Comparison of ENCODE assay signal across 1 cellular context in genomic region chrX:10725071-10725470, GRCh38.
TF ChIP-seq lines count a peak whose summit lies in the region.

No MANE protein-coding gene starts in this region.

TF ChIP-seq in IMR-90, 13 proteins besides CTCF, POLR2A, EP300 and RAD21 (continued from another document):
- TF ChIP-seq BHLHE40 (IDR thresholded peaks at IDR 0.05; ENCODE audit: low read depth, low read length) (no peak), RCOR1 (IDR thresholded peaks at IDR 0.05; ENCODE audit: insufficient replicate concordance, low read length) (no peak), MAZ (IDR thresholded peaks at IDR 0.05; ENCODE audit: borderline replicate concordance, low read depth, low read length) (no peak), CHD1 (IDR thresholded peaks at IDR 0.05; ENCODE audit: low read depth, low read length) (no peak), CEBPB (IDR thresholded peaks at IDR 0.05; ENCODE audit: low read depth, low read length) (no peak), ELK1 (IDR thresholded peaks at IDR 0.05; ENCODE audit: borderline replicate concordance, low read depth, low read length) (no peak)
TF ChIP-seq in IMR-90: peak in this region for 0.
